37 cellular contexts compared by ENCODE assay signal in the genomic region with DNA sequence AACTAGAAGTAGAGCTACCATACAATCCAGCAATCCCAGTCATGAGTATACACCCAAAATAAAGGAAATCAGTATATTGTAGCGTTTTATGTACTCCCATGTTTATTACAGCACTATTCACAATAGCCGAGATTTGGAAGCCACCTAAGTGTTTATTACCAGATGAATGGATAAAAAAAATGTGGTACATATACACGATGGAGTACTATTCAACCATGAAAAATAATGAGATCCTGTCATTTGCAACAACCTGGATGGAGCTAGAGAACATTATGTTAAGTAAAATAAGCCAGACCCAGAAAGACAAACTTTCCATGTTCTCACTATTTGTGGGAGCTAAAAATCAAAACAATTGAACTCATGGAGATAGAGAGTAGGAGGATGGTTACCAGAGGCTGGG.
"Had no signal": no experiment of that assay in that cellular context is flagged by ENCODE, and none has a peak within 500 bp of the region (broad histone marks: within the 10 kb centered on the region; RNA-seq: fewer than 3 reads in every experiment).

No MANE protein-coding gene starts in this region.

- FAIRE-seq: bronchial epithelial cell, colon, TTC549 had no signal

- ATAC-seq: activated CD4-positive, alpha-beta T cell treated with anti-CD3 and anti-CD28 coated beads for 36 hours; activated CD8-positive, alpha-beta T cell treated with anti-CD3 and anti-CD28 coated beads for 36 hours; activated T-cell treated with anti-CD3 and anti-CD28 coated beads, Interleukin-2, amount 50 U/mL, for 4 hours; activated T-cell treated with anti-CD3 and anti-CD28 coated beads, Interleukin-2, amount 50 U/mL, for 72 hours; activated T-helper 17 cell treated with anti-CD3 and anti-CD28 coated beads, Interleukin-2, amount 50 U/mL, for 72 hours had no signal

- H3K27ac Mint-ChIP-seq: activated B cell treated with CpG ODN at 0.5 μM for 24 hours; activated CD4-positive, alpha-beta memory T cell treated with anti-CD3 and anti-CD28 coated beads for 36 hours; activated CD4-positive, alpha-beta T cell treated with anti-CD3 and anti-CD28 coated beads for 36 hours; activated CD8-positive, alpha-beta T cell treated with anti-CD3 and anti-CD28 coated beads for 36 hours; activated naive CD4-positive, alpha-beta T cell treated with anti-CD3 and anti-CD28 coated beads for 36 hours; activated naive CD4-positive, alpha-beta T cell treated with anti-CD3 and anti-CD28 coated beads, Interleukin-2, amount 50 U/mL, for 72 hours; activated naive CD8-positive, alpha-beta T cell treated with anti-CD3 and anti-CD28 coated beads for 36 hours; activated T-cell treated with anti-CD3 and anti-CD28 coated beads, Interleukin-2, amount 50 U/mL, for 72 hours; activated T-helper 1 cell treated with anti-CD3 and anti-CD28 coated beads, Interleukin-12 subunit alpha, Interleukin-12 subunit beta, Interleukin-2, Interleukin-4 antibody, amounts not matched to agents 30 ng/mL and 10 ng/mL and 1 ng/mL, durations not matched to agents 14 hours and 24 hours and 36 hours; activated T-helper 17 cell treated with anti-CD3 and anti-CD28 coated beads, Interleukin-2, amount 50 U/mL, for 72 hours; brain; T-helper 1 cell treated with Interleukin-12 subunit alpha and Interleukin-12 subunit beta and Interleukin-4 antibody, amounts not matched to agents 30 μg/mL and 1 μg/mL, for 36 hours; T-helper 2 cell treated with Interferon-gamma antibody and Interleukin-4, amounts not matched to agents 5 μg/mL and 100 μg/mL, for 36 hours had no signal

- H3K4me3 Mint-ChIP-seq: activated B cell treated with CpG ODN at 0.5 μM for 24 hours; activated CD4-positive, alpha-beta memory T cell treated with anti-CD3 and anti-CD28 coated beads for 36 hours; activated CD4-positive, alpha-beta T cell treated with anti-CD3 and anti-CD28 coated beads for 36 hours; activated CD8-positive, alpha-beta T cell treated with anti-CD3 and anti-CD28 coated beads for 36 hours; activated naive CD4-positive, alpha-beta T cell treated with anti-CD3 and anti-CD28 coated beads for 36 hours; activated naive CD8-positive, alpha-beta T cell treated with anti-CD3 and anti-CD28 coated beads for 36 hours; activated T-cell treated with anti-CD3 and anti-CD28 coated beads, Interleukin-2, amount 50 U/mL, for 4 hours; activated T-cell treated with anti-CD3 and anti-CD28 coated beads, Interleukin-2, amount 50 U/mL, for 72 hours; activated T-helper 1 cell treated with anti-CD3 and anti-CD28 coated beads, Interleukin-12 subunit alpha, Interleukin-12 subunit beta, Interleukin-2, Interleukin-4 antibody, amounts not matched to agents 30 ng/mL and 10 ng/mL and 1 ng/mL, durations not matched to agents 14 hours and 24 hours and 36 hours; activated T-helper 17 cell treated with anti-CD3 and anti-CD28 coated beads, Interleukin-2, amount 50 U/mL, for 72 hours; brain; T-helper 1 cell treated with Interleukin-12 subunit alpha and Interleukin-12 subunit beta and Interleukin-4 antibody, amounts not matched to agents 30 μg/mL and 1 μg/mL, for 36 hours; T-helper 2 cell treated with Interferon-gamma antibody and Interleukin-4, amounts not matched to agents 5 μg/mL and 100 μg/mL, for 36 hours had no signal

- H3K27me3 Mint-ChIP-seq: activated B cell treated with CpG ODN at 0.5 μM for 24 hours; activated CD4-positive, alpha-beta memory T cell treated with anti-CD3 and anti-CD28 coated beads for 36 hours; activated CD4-positive, alpha-beta T cell treated with anti-CD3 and anti-CD28 coated beads for 36 hours; activated CD8-positive, alpha-beta T cell treated with anti-CD3 and anti-CD28 coated beads for 36 hours; activated naive CD8-positive, alpha-beta T cell treated with anti-CD3 and anti-CD28 coated beads for 36 hours; activated T-helper 17 cell treated with anti-CD3 and anti-CD28 coated beads, Interleukin-2, amount 50 U/mL, for 72 hours had no signal

- H3K36me3 ChIP-seq: adrenal gland had no signal

- H3K4me3 ChIP-seq: adrenal gland, cardiac muscle cell had no signal

- DNase-seq: activated B cell treated with CpG ODN at 0.5 μM for 24 hours; activated CD4-positive, alpha-beta memory T cell treated with anti-CD3 and anti-CD28 coated beads for 36 hours; activated CD4-positive, alpha-beta T cell treated with anti-CD3 and anti-CD28 coated beads for 36 hours; activated CD4-positive, alpha-beta T cell treated with anti-CD3 and anti-CD28 coated beads for 48 hours; activated CD4-positive, alpha-beta T cell treated with anti-CD3 and anti-CD28 coated beads, Interleukin-2, amount 50 U/mL, for 1 hour; activated CD4-positive, alpha-beta T cell treated with anti-CD3 and anti-CD28 coated beads, Interleukin-2, amount 50 U/mL, for 4 hours; activated CD4-positive, CD25-positive, alpha-beta regulatory T cell treated with anti-CD3 and anti-CD28 coated beads, Interleukin-2, amount 50 U/mL, for 72 hours; activated CD8-positive, alpha-beta memory T cell treated with anti-CD3 and anti-CD28 coated beads, Interleukin-2, amount 50 U/mL, for 4 hours; activated CD8-positive, alpha-beta T cell treated with anti-CD3 and anti-CD28 coated beads for 36 hours; activated effector memory CD4-positive, alpha-beta T cell treated with anti-CD3 and anti-CD28 coated beads, Interleukin-2, amount 50 U/mL, for 16 hours; activated gamma-delta T cell treated with Interleukin-2 at 50 U/mL for 16 hours; activated naive CD4-positive, alpha-beta T cell; activated naive CD4-positive, alpha-beta T cell treated with anti-CD3 and anti-CD28 coated beads for 36 hours; activated naive CD4-positive, alpha-beta T cell treated with anti-CD3 and anti-CD28 coated beads, Interleukin-2, amount 50 U/mL, for 16 hours; activated naive CD8-positive, alpha-beta T cell treated with anti-CD3 and anti-CD28 coated beads for 36 hours; activated T-cell treated with anti-CD3 and anti-CD28 coated beads for 4 hours; activated T-cell treated with anti-CD3 and anti-CD28 coated beads, Interleukin-2, amount 50 U/mL, for 1 hour; activated T-cell treated with anti-CD3 and anti-CD28 coated beads, Interleukin-2, amount 50 U/mL, for 4 hours; activated T-cell treated with anti-CD3 and anti-CD28 coated beads, Interleukin-2, amount 50 U/mL, for 72 hours; adrenal gland; amniotic stem cell; aorta; caudate nucleus; T-helper 1 cell; T-helper 2 cell; T-helper 9 cell had no signal

- H3K27ac ChIP-seq: adrenal gland, cardiac muscle cell, VCaP had no signal

- H3K9me3 Mint-ChIP-seq: activated T-helper 17 cell treated with anti-CD3 and anti-CD28 coated beads, Interleukin-2, amount 50 U/mL, for 72 hours had no signal

- H3K9me3 ChIP-seq: adrenal gland had no signal

- H3K27me3 ChIP-seq: adrenal gland, cardiac muscle cell had no signal
